In the genomic region with DNA sequence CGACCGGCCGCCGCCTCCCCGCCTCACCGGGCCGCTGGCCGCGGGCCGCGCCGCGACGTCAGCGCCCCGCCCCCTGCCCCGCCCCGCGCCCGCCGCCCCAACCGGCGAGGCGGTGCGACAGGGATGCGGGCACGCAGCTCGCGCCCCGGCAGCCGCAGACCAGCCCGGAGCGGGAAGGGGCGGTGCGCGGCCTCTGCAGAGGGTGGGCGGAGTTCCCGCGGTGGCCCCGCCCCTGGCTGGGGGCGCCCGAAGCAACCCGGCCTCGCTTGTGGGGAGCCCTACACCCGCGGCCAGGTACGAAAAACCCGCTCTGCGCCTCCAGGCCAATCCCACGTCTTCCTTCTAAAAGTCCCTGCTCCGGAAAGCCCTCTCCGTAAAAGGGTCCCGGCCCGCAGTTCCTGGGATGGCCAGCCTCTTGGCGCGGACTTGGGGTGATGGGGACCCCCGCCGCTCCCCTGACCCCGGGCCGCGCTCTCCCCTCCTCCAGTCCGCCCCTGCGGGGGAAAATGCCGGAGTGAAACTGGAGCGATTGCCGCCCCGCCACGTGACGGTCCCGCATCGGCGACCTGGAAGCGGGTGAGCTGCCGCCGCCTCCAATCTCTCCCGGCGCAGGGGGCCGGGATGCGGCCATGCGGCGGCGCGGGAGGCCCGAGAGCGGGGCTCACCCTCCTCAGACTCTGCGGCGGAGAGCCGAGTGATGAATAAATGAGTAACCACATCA, we compare ENCODE assay signal across 8 cellular contexts. TPM values are rescaled to one million over a fixed set of nuclear protein-coding genes. Genes with fewer than 3 reads are reported as not detected.
A peak's percentile ranks its signal among the peaks of the same experiment; 100 is the strongest.
DNase-seq lines count a peak whose midpoint lies in the region; ATAC-seq, FAIRE-seq and TF ChIP-seq lines count a peak whose summit lies in the region.

Gene RAB11FIP5 (minus strand): TSS at position 36 of the 721 bp plus-strand sequence. CDS start 171 bp downstream, outside the sequence.

- no peaks in the 10 kb centered on the region for H3K9me3 ChIP-seq in HepG2 (ENCODE audit: low read length)

- no peak for FAIRE-seq in HepG2 (lab: Jason Lieb, UNC)

- no peak for TF ChIP-seq EP300 in HepG2 (IDR thresholded peaks at IDR 0.05; ENCODE audit: low read depth in 2 of 2, low read length in 2 of 2)
- no peak for TF ChIP-seq EP300 in HepG2 (CRISPR knock-in tag; IDR thresholded peaks at IDR 0.05; ENCODE audit: borderline replicate concordance)

- no peaks in the 10 kb centered on the region for H3K27me3 Mint-ChIP-seq in activated CD4-positive, alpha-beta memory T cell treated with anti-CD3 and anti-CD28 coated beads for 36 hours

- peaks cover 21% of the 10 kb centered on the region for H3K4me1 Mint-ChIP-seq in activated CD4-positive, alpha-beta memory T cell treated with anti-CD3 and anti-CD28 coated beads for 36 hours (ENCODE audit: low read depth)

- CTCF ChIA-PET in activated CD4-positive, alpha-beta memory T cell treated with anti-CD3 and anti-CD28 coated beads for 36 hours (lab: Charles Lee), result interaction anchor here (0.6 to 3.8 kb wide), 3 partner anchors 27 to 64 kb away, joined by 3 to 21 read pairs (median 16); partner anchors contain the start of gene SFXN5
- CTCF ChIA-PET in HepG2 (lab: Yijun Ruan, JAX; ENCODE audit: low intra/inter-chr PET ratio, low total read pairs), result no interaction called here

- TSS peak; percentile 80 for BruUV-seq in HepG2 (replicated peaks; lab: Mats Ljungman, UMichigan)

- H3K4me2 ChIP-seq in HepG2 (ENCODE audit: low read depth, low read length), result peak within 1 kb of the TSS; percentile 99

- no peak within 1 kb of the TSS for H3K27ac Mint-ChIP-seq in activated CD4-positive, alpha-beta memory T cell treated with anti-CD3 and anti-CD28 coated beads for 36 hours

- 0% methylated on average over 15 of the region's 88 CpGs for WGBS in HepG2 (ENCODE audit: low lambda C conversion rate)

- POLR2A ChIA-PET in activated CD4-positive, alpha-beta memory T cell treated with anti-CD3 and anti-CD28 coated beads for 36 hours (lab: Charles Lee), result interaction anchor here (0.6 to 1.9 kb wide), 3 partner anchors 14 to 64 kb away, joined by 3 to 8 read pairs (median 3); partner anchors contain the start of gene SFXN5
- POLR2A ChIA-PET in HepG2 (lab: Yijun Ruan, JAX), result interaction anchor here (1.0 to 2.6 kb wide), 9 partner anchors 14 to 121 kb away, joined by 3 to 17 read pairs (median 6); partner anchors contain the start of genes CCT7, PRADC1, SFXN5 and SMYD5

- TF ChIP-seq CTCF in dorsolateral prefrontal cortex (IDR thresholded peaks at IDR 0.05 in 54 of 56, conservative IDR thresholded peaks at IDR 0.05 in 2 of 56; ENCODE audit: low read depth in 1 of 56, partially characterized antibody in 56 of 56) (peak in 10 of 56 donors; percentile 8 to 42 (median 18)), HepG2 (CRISPR knock-in tag; IDR thresholded peaks at IDR 0.05) (peak; percentile 26)

- H3K79me2 ChIP-seq in HepG2 (ENCODE audit: insufficient read depth, low read length), result peaks cover 36% of the 10 kb centered on the region

- peak; percentile 59 to 66; a peak in 3 of 4 replicates for TF ChIP-seq POLR2A in HepG2 (IDR thresholded peaks at IDR 0.05; ENCODE audit: insufficient read depth in 1 of 2, low read depth in 2 of 2, low read length in 2 of 2)

- TF ChIP-seq RAD21 in HepG2 (CRISPR knock-in tag; IDR thresholded peaks at IDR 0.05), result peak; percentile 47

- peaks cover 51% of the 10 kb centered on the region for H3K4me1 ChIP-seq in HepG2 (ENCODE audit: insufficient read depth, low read length)

- no peak within 1 kb of the TSS for H2AFZ ChIP-seq in HepG2 (ENCODE audit: low read length)

- H3K27ac ChIP-seq in dorsolateral prefrontal cortex (peak within 1 kb of the TSS in 58 of 59 donors; percentile 45 to 95 (median 84)), HepG2 (ENCODE audit: extremely low read length, insufficient read depth, low read length) (peak within 1 kb of the TSS; percentile 54)

- ATAC-seq in HG02973 (IDR thresholded peaks at IDR 0.05; ENCODE audit: unreplicated experiment), result peak; percentile 63
- peak; percentile 82 for ATAC-seq in HepG2

- H3K27me3 ChIP-seq in dorsolateral prefrontal cortex (no peaks in the 10 kb centered on the region), HepG2 (ENCODE audit: control insufficient read depth in 1 of 2, insufficient read depth in 2 of 2, low read length in 2 of 2) (no peaks in the 10 kb centered on the region; a peak in 2 of 5 replicates)

- H3K4me3 ChIP-seq in dorsolateral prefrontal cortex (peak within 1 kb of the TSS; percentile 71 to 96 (median 87)), HepG2 (replicated peaks in 1 of 3; ENCODE audit: insufficient read depth in 1 of 3, low read depth in 2 of 3, low read length in 3 of 3) (peak within 1 kb of the TSS; percentile 64 to 92 (median 85))

- intact Hi-C loops in activated CD4-positive, alpha-beta memory T cell treated with anti-CD3 and anti-CD28 coated beads for 36 hours (cut with micrococcal nuclease), result loop anchor here (1.0 to 2.0 kb wide), 3 partner anchors 42 to 100 kb away; partner anchors contain the start of gene SFXN5
- intact Hi-C loops in dorsolateral prefrontal cortex (cut with DNase I), result loop anchor here (1.0 to 5.0 kb wide), 2 partner anchors 41 to 42 kb away; partner anchors contain the start of gene SFXN5 (in 2 of the 2)
- intact Hi-C loops in HepG2 (cut with micrococcal nuclease; ENCODE audit: unreplicated experiment), result loop anchor here (2.0 kb wide), 1 partner anchor 16 kb away; no protein-coding TSS in a partner anchor

- peak within 1 kb of the TSS; percentile 81 for H3K4me3 Mint-ChIP-seq in activated CD4-positive, alpha-beta memory T cell treated with anti-CD3 and anti-CD28 coated beads for 36 hours

- in situ Hi-C loops in HepG2 (cut with HindIII; ENCODE audit: extremely low pct_ligation_motif_present, low pct_unique_long_range_greater_than_20kb), result no loop called here

- H3K9me3 Mint-ChIP-seq in activated CD4-positive, alpha-beta memory T cell treated with anti-CD3 and anti-CD28 coated beads for 36 hours, result no peaks in the 10 kb centered on the region

- H3K36me3 Mint-ChIP-seq in activated CD4-positive, alpha-beta memory T cell treated with anti-CD3 and anti-CD28 coated beads for 36 hours, result no peaks in the 10 kb centered on the region

- H3K36me3 ChIP-seq in HepG2 (replicated peaks in 1 of 2; ENCODE audit: control insufficient read depth in 1 of 2, insufficient read depth in 2 of 2, low read length in 2 of 2), result no peaks in the 10 kb centered on the region; a peak in 1 of 5 replicates

- H4K20me1 ChIP-seq in HepG2 (ENCODE audit: insufficient read depth, low read length), result peaks cover 13% of the 10 kb centered on the region

- peak; percentile 56 for DNase-seq in NCI-H1436 (lab: John Stamatoyannopoulos, UW)
- no peak for DNase-seq in NCI-H1436 treated with DMSO at 0.1 percent for 48 hours (lab: John Stamatoyannopoulos, UW)
- DNase-seq in NCI-H446 (lab: John Stamatoyannopoulos, UW), result peak; percentile 24 to 81
- peak; percentile 83 for DNase-seq in activated CD4-positive, alpha-beta memory T cell treated with anti-CD3 and anti-CD28 coated beads for 36 hours
- peak; percentile 50 to 89 (median 72) for DNase-seq in dorsolateral prefrontal cortex
- DNase-seq in HepG2 (ENCODE audit: low spot score), result peak; percentile 57
- peak; percentile 75 to 83 for DNase-seq in stimulated activated CD4-positive, alpha-beta T cell treated with anti-CD3 and anti-CD28 coated beads, Interleukin-2, amount 100 ng/mL, for 24 hours

- peak within 1 kb of the TSS; percentile 80 for H3K9ac ChIP-seq in HepG2 (ENCODE audit: insufficient read depth, low read depth, low read length)

TF ChIP-seq in HepG2, 621 proteins besides CTCF, POLR2A, EP300 and RAD21 (continues in another document):
- TF ChIP-seq, protein P1, sequence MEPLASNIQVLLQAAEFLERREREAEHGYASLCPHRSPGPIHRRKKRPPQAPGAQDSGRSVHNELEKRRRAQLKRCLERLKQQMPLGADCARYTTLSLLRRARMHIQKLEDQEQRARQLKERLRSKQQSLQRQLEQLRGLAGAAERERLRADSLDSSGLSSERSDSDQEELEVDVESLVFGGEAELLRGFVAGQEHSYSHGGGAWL (CRISPR knock-in tag; IDR thresholded peaks at IDR 0.05), result peak; percentile 87
- TF ChIP-seq ZNF788 (CRISPR knock-in tag; IDR thresholded peaks at IDR 0.05; ENCODE audit: borderline replicate concordance) (no peak), ZNF558 (CRISPR knock-in tag; IDR thresholded peaks at IDR 0.05; ENCODE audit: borderline replicate concordance) (no peak), TEF (CRISPR knock-in tag; IDR thresholded peaks at IDR 0.05) (no peak; the same call in 1 of the 2 replicates)

RNA-seq across cellular contexts. Expression of gene RAB11FIP5, which starts in this region (rescaled TPM):
- 10 to 100 TPM; 11.1 to 11.2 TPM for total RNA-seq in activated CD4-positive, alpha-beta memory T cell treated with anti-CD3 and anti-CD28 coated beads for 36 hours
- total RNA-seq in dorsolateral prefrontal cortex (10 to 100 TPM; 28.8 to 98.3 (median 66.8) TPM), HepG2 (2016; rRNA removed; fragmentation: Illumina TruSeq; extraction: Trizol) (8.7 and 9.4 TPM in 2 replicates)
- 3.7 and 4.2 TPM in 2 replicates for total RNA-seq in HepG2 (2016; cell fraction: cytosol; rRNA removed; fragmentation: Illumina TruSeq; extraction: Trizol; ENCODE audit: low read depth)
- total RNA-seq in HepG2 (2016; cell fraction: insoluble cytoplasmic fraction; rRNA removed; fragmentation: Illumina TruSeq; extraction: Trizol), result 8.6 and 9.1 TPM in 2 replicates
- total RNA-seq in HepG2 (2016; cell fraction: membrane; rRNA removed; fragmentation: Illumina TruSeq; extraction: Trizol), result 10.0 and 13.0 TPM in 2 replicates
- 6.7 and 7.5 TPM in 2 replicates for total RNA-seq in HepG2 (2016; cell fraction: nucleus; rRNA removed; fragmentation: Illumina TruSeq; extraction: Trizol)
- 21.9 and 22.9 TPM in 2 replicates for polyA plus RNA-seq in HepG2 (2011; rRNA removed)
- polyA plus RNA-seq in HepG2 (2011; cell fraction: cytosol; rRNA removed), result 17.5 and 19.5 TPM in 2 replicates
- polyA plus RNA-seq in HepG2 (2011; cell fraction: nucleus; rRNA removed), result 19.6 and 23.6 TPM in 2 replicates
- polyA plus RNA-seq in HepG2 (2012), result 25.5 and 27.1 TPM in 2 replicates
- 2.1 TPM in 2 replicates for polyA plus RNA-seq in HepG2 (2016; cell fraction: cytosol; fragmentation: Illumina TruSeq; extraction: Trizol; ENCODE audit: low read depth)
- 8.6 and 12.8 TPM in 2 replicates for polyA plus RNA-seq in HepG2 (2016; cell fraction: insoluble cytoplasmic fraction; fragmentation: Illumina TruSeq; extraction: Trizol; ENCODE audit: low read depth)
- polyA plus RNA-seq in HepG2 (2016; cell fraction: membrane; fragmentation: Illumina TruSeq; extraction: Trizol; ENCODE audit: low read depth), result 5.8 and 6.9 TPM in 2 replicates
- 10.7 and 10.8 TPM in 2 replicates for polyA plus RNA-seq in HepG2 (2016; cell fraction: nucleus; fragmentation: Illumina TruSeq; extraction: Trizol; ENCODE audit: insufficient read depth, low read depth)
- 29.9 and 45.2 TPM in 2 replicates for polyA minus RNA-seq in HepG2 (2011; rRNA and poly(A)+ RNA removed; ENCODE audit: low replicate concordance)
- polyA minus RNA-seq in HepG2 (2011; cell fraction: cytosol; rRNA and poly(A)+ RNA removed), result 12.6 and 13.2 TPM in 2 replicates
- 14.7 and 18.7 TPM in 2 replicates for polyA minus RNA-seq in HepG2 (2011; cell fraction: nucleus; rRNA and poly(A)+ RNA removed)
